Comparison of ENCODE assay signal across 16 cellular contexts in the genomic region with DNA sequence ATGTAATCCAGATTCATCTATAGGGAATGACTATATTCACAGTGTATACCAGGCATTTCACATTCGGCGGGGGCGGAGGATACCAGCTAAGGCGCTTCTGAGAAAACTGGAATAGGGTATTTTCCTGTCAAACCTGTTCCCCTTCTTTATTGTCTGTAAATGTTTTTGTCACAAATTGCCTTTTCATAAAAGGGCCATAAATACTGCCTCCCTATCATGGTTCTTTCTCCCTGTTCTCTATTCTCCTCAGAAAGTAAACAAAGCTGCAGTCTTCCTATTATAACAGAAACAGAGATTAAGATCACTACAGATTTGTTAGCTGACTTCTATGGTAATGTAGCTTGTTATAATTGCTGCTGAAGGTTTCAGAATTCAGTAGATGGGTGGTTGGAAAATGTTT. TPM values are rescaled to one million over a fixed set of nuclear protein-coding genes. Genes with fewer than 3 reads are reported as not detected.
DNase-seq lines count a peak whose midpoint lies in the region; ATAC-seq and TF ChIP-seq lines count a peak whose summit lies in the region.
"Had no signal": no experiment of that assay in that cellular context is flagged by ENCODE, and none has a peak within 500 bp of the region (broad histone marks: within the 10 kb centered on the region; RNA-seq: fewer than 3 reads in every experiment).

No MANE protein-coding gene starts in this region.

- H3K9me3 ChIP-seq in HAP-1, result no peaks in the 10 kb centered on the region
- no peaks in the 10 kb centered on the region for H3K9me3 ChIP-seq in hepatocyte (ENCODE audit: low read depth)
- no peaks in the 10 kb centered on the region for H3K9me3 ChIP-seq in Peyer's patch

- H3K27ac ChIP-seq in C4-2B (peak overlapping the region; percentile 86), hepatocyte (peak overlapping the region; percentile 9), Peyer's patch (no peak overlapping the region)
- H3K27ac ChIP-seq: PC-9 had no signal

- H4K20me1 ChIP-seq in hepatocyte (ENCODE audit: insufficient read depth, poor library complexity, severe bottlenecking), result no peaks in the 10 kb centered on the region

- H2AFZ ChIP-seq in hepatocyte, result no peak overlapping the region
- H2AFZ ChIP-seq: PC-9 had no signal

- H3K4me3 ChIP-seq in HAP-1 (no peak overlapping the region), hepatocyte (no peak overlapping the region), Peyer's patch (no peak overlapping the region)
- H3K4me3 ChIP-seq: PC-9 had no signal

- H3K4me1 ChIP-seq in HAP-1, result peaks cover 23% of the 10 kb centered on the region
- H3K4me1 ChIP-seq in hepatocyte (ENCODE audit: insufficient read depth), result no peaks in the 10 kb centered on the region
- H3K4me1 ChIP-seq in Peyer's patch, result no peaks in the 10 kb centered on the region

- in situ Hi-C loops in HAP-1 (cut with MboI; ENCODE audit: low sequenced_read_pairs), result no loop called here

- no peak for ATAC-seq in HG02852 (IDR thresholded peaks at IDR 0.05; ENCODE audit: unreplicated experiment)
- ATAC-seq: HepG2, T-cell had no signal

- 80% methylated on average over 4 of the region's 4 CpGs for WGBS in hepatocyte (ENCODE audit: low lambda C conversion rate, missing lambda C conversion rate)

- H3K4me2 ChIP-seq in hepatocyte, result peak overlapping the region; percentile 15
- H3K4me2 ChIP-seq: PC-9 had no signal

- no peak for TF ChIP-seq CTCF in C4-2B (conservative IDR thresholded peaks at IDR 0.05)
- TF ChIP-seq CTCF in hepatocyte (IDR thresholded peaks at IDR 0.05; ENCODE audit: poor library complexity), result no peak
- TF ChIP-seq CTCF in Peyer's patch (IDR thresholded peaks at IDR 0.05), result no peak

- no peaks in the 10 kb centered on the region for H3K79me2 ChIP-seq in hepatocyte

- no peak for TF ChIP-seq POLR2A in Peyer's patch (IDR thresholded peaks at IDR 0.05)

- DNase-seq in HAP-1 (ENCODE audit: low spot score in 2 of 2) (peak; percentile 40 to 85), NCI-H345 (lab: John Stamatoyannopoulos, UW) (peak; percentile 58), hepatocyte (ENCODE audit: low spot score) (peak; percentile 17), HK-2 (ENCODE audit: unreplicated experiment) (no peak), Peyer's patch (no peak), mucosa of gallbladder (ENCODE audit: low spot score) (no peak)
- DNase-seq: HFFc6, MM.1S, NCI-H1436 treated with DMSO at 0.1 percent for 48 hours, NCI-H2171 treated with DMSO at 0.1 percent for 48 hours, NCI-H524 treated with DMSO at 0.1 percent for 48 hours, PC-9, T-cell had no signal

- H3K27me3 ChIP-seq in HAP-1 (ENCODE audit: low read depth), result peaks cover 3% of the 10 kb centered on the region; the same call in 1 of the 2 replicates
- H3K27me3 ChIP-seq in hepatocyte, result no peaks in the 10 kb centered on the region
- H3K27me3 ChIP-seq in Peyer's patch, result no peaks in the 10 kb centered on the region

- no peaks in the 10 kb centered on the region for H3K9me2 ChIP-seq in hepatocyte (replicated peaks; ENCODE audit: insufficient read depth)

- H3K36me3 ChIP-seq in HAP-1 (replicated peaks) (no peaks in the 10 kb centered on the region), hepatocyte (replicated peaks; ENCODE audit: insufficient read depth, low read depth) (no peaks in the 10 kb centered on the region), Peyer's patch (no peaks in the 10 kb centered on the region)

RNA-seq across cellular contexts. Expression of a gene that starts 32.1 kb away (rescaled TPM):
- total RNA-seq in hepatocyte (17.0 and 17.6 TPM in 2 replicates), Peyer's patch (10 to 100 TPM in 1 of 4 donors, 1 to 10 TPM in 3; 4.9 to 10.2 (median 8.1) TPM), mucosa of gallbladder (20.9 TPM)
- 4.1 and 4.4 TPM in 2 replicates for polyA plus RNA-seq in hepatocyte

Comparison
In these comparisons a context has a peak if more than half of its experiments do, and no peak if none do; other contexts are left out.
1. H3K27ac ChIP-seq: peak in C4-2B (single experiment) and hepatocyte (single experiment); none in Peyer's patch (0 of 4).
2. DNase-seq: peak in HAP-1 (2 of 2), NCI-H345 (single experiment) and hepatocyte (single experiment); none in HK-2 (single experiment), Peyer's patch (0 of 3) and mucosa of gallbladder (single experiment).